Comparison of ENCODE assay signal across 17 cellular contexts in the genomic region with DNA sequence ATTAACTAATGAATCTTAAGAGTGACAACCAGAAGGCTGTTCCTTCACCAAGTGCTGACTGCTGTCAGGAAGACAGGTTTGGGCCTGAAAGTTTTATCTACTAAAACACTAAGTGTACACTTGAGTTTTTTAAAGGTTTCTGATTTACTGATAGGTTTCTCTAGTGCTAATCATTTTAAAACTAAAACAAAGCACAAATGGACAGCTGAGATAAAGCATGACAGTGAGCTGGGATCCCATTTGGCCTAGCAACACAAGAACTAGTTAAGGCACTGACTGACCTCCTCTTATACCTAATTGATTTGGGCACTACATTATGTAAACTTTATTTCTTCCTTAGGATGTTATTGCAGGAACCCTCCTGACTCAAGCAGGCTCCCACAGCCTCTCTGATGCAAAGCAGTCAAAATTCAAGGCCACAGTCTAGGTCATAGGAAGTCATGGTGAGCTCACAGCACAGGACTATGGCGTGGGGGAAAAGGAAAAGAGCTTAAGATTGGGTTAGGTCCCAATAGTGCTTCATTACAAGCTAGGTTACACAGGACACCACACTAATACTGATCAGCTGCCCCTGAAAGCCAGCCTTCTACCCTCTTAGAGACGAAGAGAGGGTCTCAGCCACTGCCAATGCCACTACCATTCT. TPM values are rescaled to one million over a fixed set of nuclear protein-coding genes. Genes with fewer than 3 reads are reported as not detected.
"Had no signal": no experiment of that assay in that cellular context is flagged by ENCODE, and none has a peak within 500 bp of the region (broad histone marks: within the 10 kb centered on the region; RNA-seq: fewer than 3 reads in every experiment).

No MANE protein-coding gene starts in this region.

- H3K4me3 ChIP-seq: left lung, suprapubic skin had no signal

- H3K36me3 ChIP-seq: brain microvascular endothelial cell, left lung, neutrophil, suprapubic skin had no signal

- H3K9me3 ChIP-seq: left lung, neutrophil, suprapubic skin had no signal

- H3K27ac ChIP-seq: brain microvascular endothelial cell, foreskin keratinocyte, neutrophil, suprapubic skin had no signal

- ATAC-seq: esophagus mucosa; foreskin keratinocyte; left lung; naive thymus-derived CD4-positive, alpha-beta T cell; stimulated activated memory B cell treated with anti-CD40 and anti-IgM and Interleukin-4, amounts not matched to agents 10 μg/mL and 1 μg/mL and 100 μg/mL, for 72 hours had no signal

- DNase-seq: activated CD4-positive, alpha-beta T cell treated with anti-CD3 and anti-CD28 coated beads, Interleukin-2, amount 10 ng/mL, durations not matched to agents 7 days and 5 days; activated CD4-positive, CD25-positive, alpha-beta regulatory T cell; activated naive CD4-positive, alpha-beta T cell treated with anti-CD3 and anti-CD28 coated beads, Interleukin-2, amount 10 ng/mL, durations not matched to agents 7 days and 5 days; activated T-cell treated with anti-CD3 and anti-CD28 coated beads for 4 hours; amniotic stem cell; brain microvascular endothelial cell; dermis blood vessel endothelial cell; foreskin keratinocyte; left lung; naive thymus-derived CD4-positive, alpha-beta T cell; retina had no signal

RNA-seq across cellular contexts. Expression of gene STXBP6, which starts 3.5 kb away (rescaled TPM):
- total RNA-seq: activated CD4-positive, alpha-beta T cell treated with anti-CD3 and anti-CD28 coated beads, Interleukin-2, amount 10 ng/mL, durations not matched to agents 7 days and 5 days; activated T-helper 2 cell treated with anti-CD3 and anti-CD28 coated beads, Interferon-gamma antibody, Interleukin-2, Interleukin-4, amounts not matched to agents 10 μg/mL and 5 μg/mL and 100 μg/mL, durations not matched to agents 14 hours and 24 hours and 36 hours; mononuclear cell; naive thymus-derived CD4-positive, alpha-beta T cell had no signal
- polyA plus RNA-seq: naive thymus-derived CD4-positive, alpha-beta T cell had no signal
